ENCODE assay signal across 27 cellular contexts in the genomic region with DNA sequence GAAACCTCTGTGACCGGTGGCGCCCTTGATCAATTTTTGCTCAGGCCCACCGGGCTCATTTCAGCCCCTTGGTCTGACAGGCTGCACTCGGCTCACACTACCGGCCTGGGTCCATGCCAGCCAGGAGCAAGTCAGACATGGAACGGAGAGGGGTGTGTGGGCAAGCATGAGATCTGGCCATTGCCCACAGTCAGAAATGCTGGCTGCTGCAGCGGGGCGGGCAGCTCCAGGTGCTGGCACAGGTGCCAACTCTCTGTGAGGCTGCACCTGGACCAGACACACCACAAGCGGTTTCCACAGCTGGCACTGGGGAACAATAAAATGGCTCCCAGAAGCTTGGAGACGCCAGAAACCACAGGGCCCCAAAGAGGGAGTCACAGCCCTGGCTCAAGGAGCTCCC.
"Had no signal": no experiment of that assay in that cellular context is flagged by ENCODE, and none has a peak within 500 bp of the region (broad histone marks: within the 10 kb centered on the region; RNA-seq: fewer than 3 reads in every experiment).

No MANE protein-coding gene starts in this region.

- H3K4me3 ChIP-seq: pancreas, psoas muscle, right lobe of liver, sigmoid colon, stomach, thoracic aorta, thyroid gland, tibial nerve, upper lobe of left lung, uterus had no signal

- ATAC-seq: naive thymus-derived CD8-positive, alpha-beta T cell; natural killer cell treated with Interleukin-12 subunit alpha and Interleukin-12 subunit beta and Interleukin-15 and Interleukin-18, amount 100 ng/mL, for 72 hours; pancreas; psoas muscle; stimulated activated effector memory CD8-positive, alpha-beta T cell treated with anti-CD3 and anti-CD28 coated beads, Interleukin-12 subunit alpha, Interleukin-12 subunit beta, amount 100 ng/mL, for 72 hours; stimulated activated naive B cell treated with anti-CD40 and anti-IgM and Interleukin-4, amounts not matched to agents 10 μg/mL and 1 μg/mL and 100 μg/mL, for 72 hours had no signal

- H3K27me3 Mint-ChIP-seq: naive thymus-derived CD8-positive, alpha-beta T cell; natural killer cell treated with Interleukin-12 subunit alpha and Interleukin-12 subunit beta and Interleukin-15 and Interleukin-18, amount 100 ng/mL, for 72 hours; progenitor cell of endocrine pancreas; stimulated activated naive B cell treated with anti-CD40 and anti-IgM and Interleukin-4, amounts not matched to agents 10 μg/mL and 1 μg/mL and 100 μg/mL, for 72 hours; stimulated activated naive CD8-positive, alpha-beta T cell treated with anti-CD3 and anti-CD28 coated beads, Interleukin-15, Interleukin-2, amounts not matched to agents 100 ng/mL and 50 ng/mL, for 24 hours had no signal

- H3K4me3 Mint-ChIP-seq: naive thymus-derived CD8-positive, alpha-beta T cell; natural killer cell treated with Interleukin-12 subunit alpha and Interleukin-12 subunit beta and Interleukin-15 and Interleukin-18, amount 100 ng/mL, for 72 hours; nephron progenitor cell; neural crest cell; stimulated activated effector memory CD8-positive, alpha-beta T cell treated with anti-CD3 and anti-CD28 coated beads, Interleukin-12 subunit alpha, Interleukin-12 subunit beta, amount 100 ng/mL, for 72 hours; stimulated activated naive B cell treated with anti-CD40 and anti-IgM and Interleukin-4, amounts not matched to agents 10 μg/mL and 1 μg/mL and 100 μg/mL, for 72 hours; stimulated activated naive CD8-positive, alpha-beta T cell treated with anti-CD3 and anti-CD28 coated beads, Interleukin-15, Interleukin-2, amounts not matched to agents 100 ng/mL and 50 ng/mL, for 24 hours had no signal

- H3K9me3 ChIP-seq: neutrophil, pancreas, psoas muscle, right lobe of liver, sigmoid colon, thoracic aorta, thyroid gland, upper lobe of left lung, uterus had no signal

- H3K4me1 ChIP-seq: pancreas, psoas muscle, right lobe of liver, sigmoid colon, stomach, thyroid gland, tibial nerve, upper lobe of left lung, uterus had no signal

- DNase-seq: naive thymus-derived CD8-positive, alpha-beta T cell; nephron progenitor cell; nucleus accumbens; psoas muscle; right lobe of liver; sigmoid colon; small intestine; stimulated activated CD4-positive, alpha-beta T cell treated with anti-CD3 and anti-CD28 coated beads, Interleukin-15, amount 100 ng/mL, for 24 hours; stimulated activated CD4-positive, alpha-beta T cell treated with anti-CD3 and anti-CD28 coated beads, Interleukin-2, amount 100 ng/mL, for 24 hours; stimulated activated CD4-positive, alpha-beta T cell treated with anti-CD3 and anti-CD28 coated beads, Interleukin-2, amount 100 ng/mL, for 48 hours; stimulated activated CD4-positive, alpha-beta T cell treated with anti-CD3 and anti-CD28 coated beads, Interleukin-4, amount 100 ng/mL, for 24 hours; stimulated activated naive B cell treated with anti-CD40 and anti-IgM and Interleukin-4, amounts not matched to agents 10 μg/mL and 1 μg/mL and 100 μg/mL, for 72 hours; stimulated activated naive CD4-positive, alpha-beta T cell treated with Interleukin-2 at 50 U/mL for 16 hours; stomach; thyroid gland; trophoblast cell; uterus had no signal

- H3K36me3 ChIP-seq: uterus had no signal

- H3K9me3 Mint-ChIP-seq: stimulated activated effector memory CD8-positive, alpha-beta T cell treated with anti-CD3 and anti-CD28 coated beads, Interleukin-12 subunit alpha, Interleukin-12 subunit beta, amount 100 ng/mL, for 72 hours had no signal

- H3K4me1 Mint-ChIP-seq: nephron progenitor cell, neural crest cell had no signal

- H3K27me3 ChIP-seq: neutrophil, pancreas, right lobe of liver, sigmoid colon, stomach, thyroid gland, tibial nerve, upper lobe of left lung, uterus had no signal

- FAIRE-seq: pancreas, small intestine had no signal

- H3K27ac Mint-ChIP-seq: naive thymus-derived CD8-positive, alpha-beta T cell; natural killer cell treated with Interleukin-12 subunit alpha and Interleukin-12 subunit beta and Interleukin-15 and Interleukin-18, amount 100 ng/mL, for 72 hours; nephron progenitor cell; progenitor cell of endocrine pancreas; stimulated activated effector memory CD8-positive, alpha-beta T cell treated with anti-CD3 and anti-CD28 coated beads, Interleukin-12 subunit alpha, Interleukin-12 subunit beta, amount 100 ng/mL, for 72 hours; stimulated activated naive B cell treated with anti-CD40 and anti-IgM and Interleukin-4, amounts not matched to agents 10 μg/mL and 1 μg/mL and 100 μg/mL, for 72 hours; stimulated activated naive CD8-positive, alpha-beta T cell treated with anti-CD3 and anti-CD28 coated beads, Interleukin-15, Interleukin-2, amounts not matched to agents 100 ng/mL and 50 ng/mL, for 24 hours had no signal

- H3K27ac ChIP-seq: neutrophil, pancreas, psoas muscle, right lobe of liver, sigmoid colon, stomach, thoracic aorta, thyroid gland, tibial nerve, upper lobe of left lung, uterus had no signal
